ENCODE assay signal across 21 cellular contexts in genomic region chr16:2095315-2095853, GRCh38. TPM values are rescaled to one million over a fixed set of nuclear protein-coding genes. Genes with fewer than 3 reads are reported as not detected.
DNase-seq lines count a peak whose midpoint lies in the region; ATAC-seq and TF ChIP-seq lines count a peak whose summit lies in the region.
"Had no signal": no experiment of that assay in that cellular context is flagged by ENCODE, and none has a peak within 500 bp of the region (broad histone marks: within the 10 kb centered on the region; RNA-seq: fewer than 3 reads in every experiment).

No MANE protein-coding gene starts in this region.

- no peaks in the 10 kb centered on the region for H3K27me3 ChIP-seq in hepatocyte
- H3K27me3 ChIP-seq: BLaER1 treated with 17β-estradiol and CSF1 and Interleukin-3, amounts not matched to agents 10 nM and 100 nM; sigmoid colon; transverse colon had no signal

- WGBS in hepatocyte (ENCODE audit: low lambda C conversion rate, missing lambda C conversion rate), result 99% methylated on average over 26 of the region's 26 CpGs

- peaks cover 7% of the 10 kb centered on the region for H4K20me1 ChIP-seq in hepatocyte (ENCODE audit: insufficient read depth, poor library complexity, severe bottlenecking)

- DNase-seq in hepatocyte (ENCODE audit: low spot score) (peak; percentile 3), caudate nucleus (lab: John Stamatoyannopoulos, UW) (no peak)
- DNase-seq: activated CD4-positive, alpha-beta memory T cell treated with anti-CD3 and anti-CD28 coated beads for 36 hours; activated naive CD4-positive, alpha-beta T cell treated with Interleukin-2 at 50 U/mL for 16 hours; endodermal cell; H9; hypothalamus; mesendoderm; natural killer cell; NCI-H187; sigmoid colon; stimulated activated naive CD4-positive, alpha-beta T cell; T-helper 1 cell; transverse colon had no signal

- H3K27ac ChIP-seq in HEK293 (ENCODE audit: extremely low read depth, low read depth, low read length) (no peak overlapping the region), hepatocyte (no peak overlapping the region), caudate nucleus (ENCODE audit: low read depth, low read length) (no peak overlapping the region)
- H3K27ac ChIP-seq: BLaER1 treated with 17β-estradiol and CSF1 and Interleukin-3, amounts not matched to agents 10 nM and 100 nM; transverse colon had no signal

- TF ChIP-seq CTCF in HEK293 (tag by site-specific recombination; IDR thresholded peaks at IDR 0.05) (no peak), hepatocyte (IDR thresholded peaks at IDR 0.05; ENCODE audit: poor library complexity) (no peak)

- no peak overlapping the region for H2AFZ ChIP-seq in hepatocyte

- H3K36me3 ChIP-seq in HEK293 (ENCODE audit: control insufficient read depth in 2 of 2, insufficient read depth in 1 of 2, low read length in 2 of 2) (peaks cover 0 to 68% of the 10 kb centered on the region in 2 experiments; a peak in 1 of 3 replicates), hepatocyte (replicated peaks; ENCODE audit: insufficient read depth, low read depth) (no peaks in the 10 kb centered on the region)

- CTCF ChIA-PET in HEK293 (lab: Yijun Ruan, JAX), result interaction anchor here (1.3 kb wide), 1 partner anchor 80 kb away, joined by 3 read pairs; no protein-coding TSS in a partner anchor

- H3K4me1 ChIP-seq in HEK293 (ENCODE audit: control insufficient read depth, insufficient read depth, low read length), result no peaks in the 10 kb centered on the region
- peaks cover 9% of the 10 kb centered on the region for H3K4me1 ChIP-seq in hepatocyte (ENCODE audit: insufficient read depth)
- H3K4me1 ChIP-seq: BLaER1 treated with 17β-estradiol and CSF1 and Interleukin-3, amounts not matched to agents 10 nM and 100 nM had no signal

- no peaks in the 10 kb centered on the region for H3K79me2 ChIP-seq in hepatocyte

- H3K4me3 ChIP-seq in HEK293 (ENCODE audit: low read depth, low read length), result no peak overlapping the region
- H3K4me3 ChIP-seq in hepatocyte, result no peak overlapping the region
- H3K4me3 ChIP-seq: BLaER1 treated with 17β-estradiol and CSF1 and Interleukin-3, amounts not matched to agents 10 nM and 100 nM; K562; sigmoid colon; transverse colon had no signal

- H3K9me2 ChIP-seq in hepatocyte (replicated peaks; ENCODE audit: insufficient read depth), result no peaks in the 10 kb centered on the region

- ATAC-seq in SK-N-SH treated with all-trans-retinoic acid at 6 μM for 48 hours (peak; percentile 71), HG03354 (IDR thresholded peaks at IDR 0.05; ENCODE audit: poor library complexity, severe bottlenecking, unreplicated experiment) (no peak), GM21423 (IDR thresholded peaks at IDR 0.05; ENCODE audit: unreplicated experiment) (no peak), GM21619 (IDR thresholded peaks at IDR 0.05; ENCODE audit: unreplicated experiment) (no peak)
- ATAC-seq: K562, natural killer cell had no signal

- no peak overlapping the region for H3K4me2 ChIP-seq in hepatocyte
- H3K4me2 ChIP-seq: BLaER1 treated with 17β-estradiol and CSF1 and Interleukin-3, amounts not matched to agents 10 nM and 100 nM had no signal

- POLR2A ChIA-PET in HEK293 (lab: Yijun Ruan, JAX), result no interaction called here

- H3K9me3 ChIP-seq in HEK293 (ENCODE audit: control insufficient read depth, insufficient read depth, low read depth, low read length) (no peaks in the 10 kb centered on the region), hepatocyte (ENCODE audit: low read depth) (no peaks in the 10 kb centered on the region)
- H3K9me3 ChIP-seq: BLaER1 treated with 17β-estradiol and CSF1 and Interleukin-3, amounts not matched to agents 10 nM and 100 nM; sigmoid colon; transverse colon had no signal

TF ChIP-seq in HEK293, 187 proteins besides CTCF, POLR2A, EP300 and RAD21:
- TF ChIP-seq WT1 (tag by site-specific recombination; IDR thresholded peaks at IDR 0.05) (no peak), ZNF600 (tag by site-specific recombination; IDR thresholded peaks at IDR 0.05) (peak; percentile 37; the same call in 1 of the 2 replicates), EGR2 (tag by site-specific recombination; IDR thresholded peaks at IDR 0.05; ENCODE audit: low read depth) (0 out of 2 replicates have a peak, but pooled peaks have one; percentile 10)

TF ChIP-seq in SK-N-SH treated with all-trans-retinoic acid at 6 μM for 48 hours, 23 proteins besides CTCF, POLR2A, EP300 and RAD21:
- TF ChIP-seq ZNF70 (CRISPR knock-in tag; IDR thresholded peaks at IDR 0.05) (no peak), BACH2 (CRISPR knock-in tag; IDR thresholded peaks at IDR 0.05; ENCODE audit: borderline replicate concordance) (no peak), GLIS3 (CRISPR knock-in tag; IDR thresholded peaks at IDR 0.05) (no peak), ISL1 (CRISPR knock-in tag; IDR thresholded peaks at IDR 0.05) (no peak), TSHZ2 (CRISPR knock-in tag; IDR thresholded peaks at IDR 0.05) (no peak), OSR1 (CRISPR knock-in tag; IDR thresholded peaks at IDR 0.05) (no peak), CSDC2 (CRISPR knock-in tag; IDR thresholded peaks at IDR 0.05) (no peak), TCF4 (CRISPR knock-in tag; IDR thresholded peaks at IDR 0.05; ENCODE audit: borderline replicate concordance) (no peak), RARB (CRISPR knock-in tag; IDR thresholded peaks at IDR 0.05) (no peak), ZNF8 (CRISPR knock-in tag; IDR thresholded peaks at IDR 0.05) (no peak), PPARA (CRISPR knock-in tag; IDR thresholded peaks at IDR 0.05; ENCODE audit: borderline replicate concordance) (no peak), ZNF565 (CRISPR knock-in tag; conservative IDR thresholded peaks at IDR 0.05; ENCODE audit: low read depth) (no peak), ARNTL (CRISPR knock-in tag; IDR thresholded peaks at IDR 0.05; ENCODE audit: borderline replicate concordance, low read depth) (no peak), SNAI2 (CRISPR knock-in tag; IDR thresholded peaks at IDR 0.05) (no peak), ZC3H10 (CRISPR knock-in tag; IDR thresholded peaks at IDR 0.05) (no peak)

RNA-seq across cellular contexts. Expression of gene PKD1, which starts 40.3 kb away (rescaled TPM):
- 40.2 and 60.6 TPM in 2 replicates for total RNA-seq in hepatocyte
- polyA plus RNA-seq in hepatocyte, result 35.9 and 49.3 TPM in 2 replicates

RNA-seq across cellular contexts. Expression of gene TSC2, which starts 47.6 kb away (rescaled TPM):
- 39.5 and 41.8 TPM in 2 replicates for total RNA-seq in hepatocyte
- 78.7 and 113 TPM in 2 replicates for polyA plus RNA-seq in hepatocyte

RNA-seq across cellular contexts. Expression of gene NTHL1, which starts 47.8 kb away (rescaled TPM):
- total RNA-seq in hepatocyte, result 19.6 and 20.2 TPM in 2 replicates
- 23.4 and 28.5 TPM in 2 replicates for polyA plus RNA-seq in hepatocyte

RNA-seq across cellular contexts. Expression of gene RAB26, which starts 53.0 kb away (rescaled TPM):
- 4.1 and 8.3 TPM in 2 replicates for total RNA-seq in hepatocyte
- polyA plus RNA-seq in hepatocyte, result 11.3 and 15.0 TPM in 2 replicates
